1 cellular context compared by ENCODE assay signal in the genomic region with DNA sequence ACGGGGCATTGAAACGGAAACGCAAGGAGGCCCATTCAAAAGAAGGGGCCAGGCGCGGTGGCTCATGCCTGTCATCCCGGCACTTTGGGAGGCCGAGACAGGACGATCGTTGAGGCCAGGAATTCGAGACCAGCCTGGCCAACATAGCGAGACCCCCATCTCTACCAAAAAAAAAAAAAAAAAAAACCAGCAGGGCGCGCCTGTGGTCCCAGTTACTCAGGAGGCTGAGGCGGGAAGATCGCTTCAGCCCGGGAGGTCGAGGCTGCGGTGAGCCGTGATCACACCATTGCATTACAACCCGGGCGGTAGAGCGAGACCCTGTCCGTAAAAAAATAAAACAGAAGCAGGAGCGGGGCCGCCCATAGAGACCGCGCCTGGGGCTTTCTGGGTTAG.
TF ChIP-seq lines count a peak whose summit lies in the region.

No MANE protein-coding gene starts in this region.

TF ChIP-seq in endothelial cell of umbilical vein, 7 proteins besides CTCF, POLR2A, EP300 and RAD21 (continued from another document):
- TF ChIP-seq FOS (IDR thresholded peaks at IDR 0.05; ENCODE audit: borderline replicate concordance, insufficient read depth, low read length) (no peak), GATA2 (IDR thresholded peaks at IDR 0.05; ENCODE audit: insufficient read depth, insufficient read length, low read depth, low read length) (no peak)
